ENCODE assay signal across 1 cellular context in the genomic region with DNA sequence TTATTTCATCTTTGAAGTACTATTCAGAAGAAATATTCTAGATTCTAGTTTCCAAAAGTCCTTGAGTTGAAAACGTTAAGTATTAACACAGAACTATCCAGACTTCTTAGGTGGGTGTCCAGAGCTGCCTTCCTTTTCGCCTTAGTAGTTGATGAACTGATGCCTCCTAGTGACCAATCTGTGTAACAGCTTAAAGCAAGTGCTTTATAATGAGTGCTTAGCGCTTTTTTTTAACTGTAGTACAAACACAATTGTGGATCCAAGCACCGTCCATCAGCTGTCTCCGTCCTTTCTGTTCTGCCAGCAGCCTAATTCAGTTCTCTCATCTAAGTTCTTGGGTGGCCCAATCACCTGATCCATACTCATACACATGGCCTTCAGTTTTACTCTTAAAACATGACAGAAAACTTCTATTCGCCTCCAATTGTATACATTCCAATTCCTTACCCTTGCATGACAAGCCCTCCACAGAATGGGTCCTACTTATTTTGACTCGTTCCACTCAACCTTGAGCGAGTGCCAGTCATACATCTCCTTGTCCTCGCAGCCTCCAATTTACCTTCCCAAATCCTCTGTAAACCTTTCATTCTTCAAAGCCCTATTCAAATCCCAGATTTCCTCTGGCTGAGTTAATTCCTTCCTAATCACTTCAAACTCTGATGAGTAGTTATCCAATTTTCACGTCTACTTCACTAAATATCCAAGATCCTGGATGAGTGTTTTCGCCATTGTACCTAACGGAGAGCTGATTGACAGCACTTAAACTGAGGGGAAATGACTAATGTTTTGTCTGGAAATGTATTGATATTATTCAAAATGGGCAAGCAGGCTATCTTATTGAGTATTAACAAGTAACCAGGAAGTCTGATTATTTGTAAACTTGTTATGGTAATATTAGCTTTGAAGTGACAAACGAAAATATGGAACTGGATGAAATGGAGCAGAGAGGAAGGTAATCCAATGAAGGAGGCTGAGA.
TF ChIP-seq lines count a peak whose summit lies in the region.

No MANE protein-coding gene starts in this region.

TF ChIP-seq in IMR-90, 13 proteins besides CTCF, POLR2A, EP300 and RAD21:
- peak; percentile 87 for TF ChIP-seq SMC3 (IDR thresholded peaks at IDR 0.05; ENCODE audit: low read depth, low read length)
- TF ChIP-seq BHLHE40 (IDR thresholded peaks at IDR 0.05; ENCODE audit: low read depth, low read length) = no peak
